In the genomic region with DNA sequence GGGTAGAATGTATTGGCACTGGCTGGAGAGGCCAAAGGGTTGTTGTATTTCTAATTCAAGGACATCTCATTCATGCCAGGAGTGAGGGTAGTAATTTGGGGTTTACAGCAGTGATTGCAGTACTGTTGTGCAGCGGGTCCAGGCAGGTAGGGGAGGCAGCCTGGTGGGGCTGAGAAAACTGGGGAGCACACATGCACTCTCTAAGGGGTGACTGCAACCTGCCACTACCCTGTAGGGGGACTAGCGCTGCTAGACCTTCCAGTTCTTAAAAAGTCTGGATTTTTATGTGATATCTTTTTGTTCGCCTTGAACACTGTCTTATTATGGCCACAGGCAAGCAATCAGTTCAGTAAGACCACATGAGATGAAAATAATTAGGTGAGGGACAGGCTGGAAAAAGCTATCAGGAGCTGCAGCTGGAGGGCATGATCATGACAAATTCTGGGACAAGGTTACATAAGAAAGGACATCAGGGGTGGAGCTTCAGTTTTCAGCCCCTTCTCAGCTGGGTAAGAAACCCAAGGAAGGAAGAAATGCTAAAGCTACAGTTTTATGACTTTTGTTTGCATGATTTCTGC, we compare ENCODE assay signal across 22 cellular contexts.
DNase-seq lines count a peak whose midpoint lies in the region; ATAC-seq, FAIRE-seq and TF ChIP-seq lines count a peak whose summit lies in the region.
"Had no signal": no experiment of that assay in that cellular context is flagged by ENCODE, and none has a peak within 500 bp of the region (broad histone marks: within the 10 kb centered on the region; RNA-seq: fewer than 3 reads in every experiment).

No MANE protein-coding gene starts in this region.

- H3K27ac ChIP-seq in A549 (no peak overlapping the region), GM12878 (ENCODE audit: control insufficient read depth, insufficient read depth) (no peak overlapping the region), foreskin keratinocyte (no peak overlapping the region), GM23248 (no peak overlapping the region), kidney (ENCODE audit: low read depth in 2 of 2, low read length in 2 of 2) (no peak overlapping the region)
- H3K27ac ChIP-seq: RWPE1 had no signal

- intact Hi-C loops in GM12878 (cut with micrococcal nuclease; ENCODE audit: unreplicated experiment) (no loop called here), kidney (cut with DNase I) (no loop called here)
- intact Hi-C loops in activated naive CD4-positive, alpha-beta T cell treated with anti-CD3 and anti-CD28 coated beads for 36 hours (cut with micrococcal nuclease), result no loop called here

- H3K79me2 ChIP-seq in GM12878 (ENCODE audit: control insufficient read depth, insufficient read depth, low read length) (no peaks in the 10 kb centered on the region), GM23248 (ENCODE audit: insufficient read depth) (no peaks in the 10 kb centered on the region)

- TF ChIP-seq CTCF in A549 (IDR thresholded peaks at IDR 0.05), result no peak
- TF ChIP-seq CTCF in GM12873 (IDR thresholded peaks at IDR 0.05; ENCODE audit: insufficient read depth, low read depth, low read length, missing control alignments), result peak; percentile 9
- no peak for TF ChIP-seq CTCF in GM12878 (IDR thresholded peaks at IDR 0.05 in 2 of 3, conservative IDR thresholded peaks at IDR 0.05 in 1 of 3; ENCODE audit: control insufficient read depth in 2 of 3, extremely low read depth in 1 of 3, insufficient read depth in 1 of 3, low read depth in 3 of 3, low read length in 3 of 3)
- TF ChIP-seq CTCF in foreskin keratinocyte (conservative IDR thresholded peaks at IDR 0.05), result no peak
- no peak for TF ChIP-seq CTCF in kidney (IDR thresholded peaks at IDR 0.05; ENCODE audit: borderline replicate concordance, extremely low read depth, insufficient read depth)

- no peaks in the 10 kb centered on the region for H4K20me1 ChIP-seq in GM12878 (ENCODE audit: control insufficient read depth, insufficient read depth)
- no peaks in the 10 kb centered on the region for H4K20me1 ChIP-seq in GM23248 (ENCODE audit: insufficient read depth)

- no peak overlapping the region for H3K4me3 Mint-ChIP-seq in activated naive CD4-positive, alpha-beta T cell treated with anti-CD3 and anti-CD28 coated beads for 36 hours
- H3K4me3 Mint-ChIP-seq: CD4-positive, CD25-positive, alpha-beta regulatory T cell had no signal

- ATAC-seq in A549, result peak; percentile 55 to 57; a peak in 5 of 6 replicates
- ATAC-seq in GM12878, result peak; percentile 53
- peak; percentile 36 for ATAC-seq in foreskin keratinocyte
- ATAC-seq: PC-3 had no signal

- peaks cover 20% of the 10 kb centered on the region for H3K27me3 Mint-ChIP-seq in activated naive CD4-positive, alpha-beta T cell treated with anti-CD3 and anti-CD28 coated beads for 36 hours (ENCODE audit: low read depth)

- no peak overlapping the region for H3K27ac Mint-ChIP-seq in activated naive CD4-positive, alpha-beta T cell treated with anti-CD3 and anti-CD28 coated beads for 36 hours
- H3K27ac Mint-ChIP-seq: CD4-positive, CD25-positive, alpha-beta regulatory T cell had no signal

- H3K4me1 ChIP-seq in A549, result no peaks in the 10 kb centered on the region
- H3K4me1 ChIP-seq in GM12878 (ENCODE audit: control insufficient read depth, insufficient read depth, low read length), result no peaks in the 10 kb centered on the region
- no peaks in the 10 kb centered on the region for H3K4me1 ChIP-seq in foreskin keratinocyte
- H3K4me1 ChIP-seq in GM23248 (ENCODE audit: insufficient read depth), result no peaks in the 10 kb centered on the region
- peaks cover 0 to 2% of the 10 kb centered on the region in 2 donors for H3K4me1 ChIP-seq in kidney (ENCODE audit: control insufficient read depth in 1 of 2, insufficient read depth in 1 of 2, low read depth in 1 of 2, low read length in 2 of 2)

- BruUV-seq in GM12878 (replicated peaks; lab: Mats Ljungman, UMichigan), result no TSS peak

- H3K9ac ChIP-seq in GM12878 (ENCODE audit: control insufficient read depth, insufficient read depth, low read length) (no peak overlapping the region), GM23248 (no peak overlapping the region), kidney (ENCODE audit: low read length in 2 of 2) (no peak overlapping the region)

- H3K36me3 Mint-ChIP-seq in activated naive CD4-positive, alpha-beta T cell treated with anti-CD3 and anti-CD28 coated beads for 36 hours (ENCODE audit: low read depth), result no peaks in the 10 kb centered on the region

- H3K4me2 ChIP-seq in A549 (no peak overlapping the region), GM12878 (ENCODE audit: control insufficient read depth, insufficient read depth) (no peak overlapping the region), GM23248 (ENCODE audit: unreplicated experiment) (no peak overlapping the region)

- H3K9me2 ChIP-seq in GM23248 (ENCODE audit: insufficient read depth), result no peaks in the 10 kb centered on the region

- TF ChIP-seq EP300 in A549 (IDR thresholded peaks at IDR 0.05), result no peak
- TF ChIP-seq EP300 in GM12878 (IDR thresholded peaks at IDR 0.05; ENCODE audit: borderline replicate concordance in 1 of 2, control insufficient read depth in 1 of 2, low read depth in 2 of 2, low read length in 2 of 2), result no peak

- POLR2A ChIA-PET in A549 (lab: Yijun Ruan, JAX) (no interaction called here), GM12878 (lab: Charles Lee) (no interaction called here)

- peaks cover 10% of the 10 kb centered on the region for H3K4me1 Mint-ChIP-seq in activated naive CD4-positive, alpha-beta T cell treated with anti-CD3 and anti-CD28 coated beads for 36 hours (ENCODE audit: low read depth)

- no peaks in the 10 kb centered on the region for H3K36me3 ChIP-seq in GM12878 (ENCODE audit: control insufficient read depth in 2 of 2, insufficient read depth in 2 of 2, low read length in 1 of 2)
- no peaks in the 10 kb centered on the region for H3K36me3 ChIP-seq in GM23248 (ENCODE audit: low read depth)
- H3K36me3 ChIP-seq in kidney (ENCODE audit: control insufficient read depth in 1 of 2, insufficient read depth in 2 of 2, low read length in 2 of 2), result no peaks in the 10 kb centered on the region

- FAIRE-seq in A549 (lab: Jason Lieb, UNC) (no peak), GM12878 (lab: Jason Lieb, UNC) (no peak), kidney (lab: Jason Lieb, UNC) (no peak)
- FAIRE-seq: GM12891, GM18507, H54 had no signal

- peaks cover 31% of the 10 kb centered on the region for H3F3A ChIP-seq in GM23248 (ENCODE audit: insufficient read depth)

- no peaks in the 10 kb centered on the region for H3K27me3 ChIP-seq in GM12878 (replicated peaks in 1 of 2; ENCODE audit: control insufficient read depth in 2 of 2, insufficient read depth in 2 of 2, low read length in 1 of 2)
- peaks cover 20% of the 10 kb centered on the region for H3K27me3 ChIP-seq in foreskin keratinocyte
- H3K27me3 ChIP-seq in GM23248 (replicated peaks; ENCODE audit: insufficient read depth), result no peaks in the 10 kb centered on the region

- in situ Hi-C loops in GM12878 (cut with MboI), result no loop called here
- in situ Hi-C loops in GM23248 (cut with MboI), result no loop called here

- no peak overlapping the region for H2AFZ ChIP-seq in GM12878 (ENCODE audit: control insufficient read depth, low read depth, low read length)
- H2AFZ ChIP-seq in GM23248, result no peak overlapping the region

- no peak overlapping the region for H3K4me3 ChIP-seq in A549
- H3K4me3 ChIP-seq in GM12878, result no peak overlapping the region
- no peak overlapping the region for H3K4me3 ChIP-seq in GM23248
- H3K4me3 ChIP-seq in kidney (ENCODE audit: low read length in 2 of 2), result no peak overlapping the region

- DNase-seq in A549 (ENCODE audit: low read depth in 1 of 2, low spot score in 1 of 2) (no peak), GM12878 (ENCODE audit: low read depth, low spot score) (no peak), foreskin keratinocyte (no peak), GM23248 (no peak), epidermal melanocyte (ENCODE audit: insufficient read length, low spot score) (no peak), kidney (no peak)
- DNase-seq in activated naive CD4-positive, alpha-beta T cell treated with anti-CD3 and anti-CD28 coated beads for 36 hours, result no peak
- DNase-seq: ACHN; AML-193; CD4-positive, CD25-positive, alpha-beta regulatory T cell; IMR-90; NCI-H1417 treated with DMSO at 0.1 percent for 48 hours; NCI-H2029; NCI-H2171; NCI-H446; NCI-H69; PC-3 had no signal

- WGBS in A549 (ENCODE audit: missing lambda C conversion rate), result 51% methylated on average over 3 of the region's 3 CpGs
- WGBS in GM12878 (ENCODE audit: insufficient coverage, insufficient replicate concordance, low lambda C conversion rate, missing lambda C conversion rate), result 87% methylated on average over 3 of the region's 3 CpGs
- 67 to 71% methylated on average over 3 of the region's 3 CpGs for WGBS in GM23248 (ENCODE audit: low coverage in 1 of 2, low lambda C conversion rate in 2 of 2, missing lambda C conversion rate in 2 of 2), 2 experiments

- H3K9me3 Mint-ChIP-seq in activated naive CD4-positive, alpha-beta T cell treated with anti-CD3 and anti-CD28 coated beads for 36 hours, result no peaks in the 10 kb centered on the region
- H3K9me3 Mint-ChIP-seq: CD4-positive, CD25-positive, alpha-beta regulatory T cell had no signal

- H3K9me3 ChIP-seq in A549 (no peaks in the 10 kb centered on the region), GM12878 (replicated peaks; ENCODE audit: control insufficient read depth, insufficient read depth, low read length) (no peaks in the 10 kb centered on the region), GM23248 (ENCODE audit: low read depth) (no peaks in the 10 kb centered on the region), kidney (ENCODE audit: control insufficient read depth in 1 of 2, low read length in 2 of 2) (no peaks in the 10 kb centered on the region)

- CTCF ChIA-PET in A549 (lab: Yijun Ruan, JAX) (no interaction called here), GM12878 (lab: Yijun Ruan, JAX) (interaction anchor here (1.2 kb wide), 1 partner anchor 18 kb away, joined by 4 read pairs; no protein-coding TSS in a partner anchor)
- CTCF ChIA-PET in activated naive CD4-positive, alpha-beta T cell treated with anti-CD3 and anti-CD28 coated beads for 36 hours (lab: Charles Lee), result no interaction called here

- SMC1A ChIA-PET in GM12878 (lab: Charles Lee; ENCODE audit: uncharacterized antibody, unreplicated experiment), result interaction anchor here (0.9 kb wide), 1 partner anchor 19 kb away, joined by 3 read pairs; no protein-coding TSS in a partner anchor

- no peak for TF ChIP-seq RAD21 in A549 (conservative IDR thresholded peaks at IDR 0.05 in 1 of 2, IDR thresholded peaks at IDR 0.05 in 1 of 2)
- TF ChIP-seq RAD21 in GM12878 (IDR thresholded peaks at IDR 0.05; ENCODE audit: insufficient read depth, low read depth, low read length), result no peak

- no peak for TF ChIP-seq POLR2A in A549 (IDR thresholded peaks at IDR 0.05; ENCODE audit: low read length)
- no peak for TF ChIP-seq POLR2A in GM12878 (IDR thresholded peaks at IDR 0.05; ENCODE audit: low read depth, low read length)

- RAD21 ChIA-PET in GM12878 (lab: Charles Lee; ENCODE audit: unreplicated experiment), result interaction anchor here (1.3 to 1.8 kb wide), 2 partner anchors 17 to 580 kb away, joined by 3 to 4 read pairs; no protein-coding TSS in a partner anchor

TF ChIP-seq in A549, 52 proteins besides CTCF, POLR2A, EP300 and RAD21 (continues in another document):
- TF ChIP-seq POLR2AphosphoS2 (conservative IDR thresholded peaks at IDR 0.05; ENCODE audit: low read length) (no peak), ZSCAN20 (CRISPR knock-in tag; IDR thresholded peaks at IDR 0.05) (no peak)

TF ChIP-seq in GM12878, 131 proteins besides CTCF, POLR2A, EP300 and RAD21 (continues in another document):
- TF ChIP-seq RELA (IDR thresholded peaks at IDR 0.05; ENCODE audit: borderline replicate concordance, partially characterized antibody) (no peak), TBL1XR1 (IDR thresholded peaks at IDR 0.05; ENCODE audit: low read depth, low read length) (no peak)
